8 cellular contexts compared by ENCODE assay signal in genomic region chr5:133423618-133424282, GRCh38.
DNase-seq lines count a peak whose midpoint lies in the region; ATAC-seq and TF ChIP-seq lines count a peak whose summit lies in the region.

No MANE protein-coding gene starts in this region.

- H3K4me1 Mint-ChIP-seq in natural killer cell treated with Interleukin-12 subunit alpha and Interleukin-12 subunit beta and Interleukin-15 and Interleukin-18, amount 100 ng/mL, for 72 hours (ENCODE audit: low read depth in 2 of 2): peaks cover 5 to 7% of the 10 kb centered on the region in 2 donors

- H3K9me3 Mint-ChIP-seq in natural killer cell treated with Interleukin-12 subunit alpha and Interleukin-12 subunit beta and Interleukin-15 and Interleukin-18, amount 100 ng/mL, for 72 hours: no peaks in the 10 kb centered on the region

- H3K4me3 Mint-ChIP-seq in natural killer cell treated with Interleukin-12 subunit alpha and Interleukin-12 subunit beta and Interleukin-15 and Interleukin-18, amount 100 ng/mL, for 72 hours: no peak overlapping the region

- peak; percentile 95 for TF ChIP-seq CTCF in GM12874 (IDR thresholded peaks at IDR 0.05; ENCODE audit: insufficient read depth, low read depth, low read length)

- peak; percentile 9 for DNase-seq in NCI-H526 treated with DMSO at 0.1 percent for 48 hours (lab: John Stamatoyannopoulos, UW)
- DNase-seq in activated CD8-positive, alpha-beta memory T cell treated with anti-CD3 and anti-CD28 coated beads for 48 hours (ENCODE audit: low read depth in 2 of 3, low spot score in 2 of 3): peak; percentile 37 to 71 (median 66)
- DNase-seq in erythroblast (lab: John Stamatoyannopoulos, UW): peak; percentile 49 to 70
- DNase-seq in natural killer cell treated with Interleukin-12 subunit alpha and Interleukin-12 subunit beta and Interleukin-15 and Interleukin-18, amount 100 ng/mL, for 72 hours (ENCODE audit: low spot score): peak; percentile 72
- DNase-seq in stimulated activated naive CD8-positive, alpha-beta T cell treated with anti-CD3 and anti-CD28 coated beads, Interleukin-15, Interleukin-2, amounts not matched to agents 100 U/mL and 50 U/mL, for 24 hours: peak; percentile 83
- DNase-seq in NCI-H2029 treated with DMSO at 0.1 percent for 48 hours (lab: John Stamatoyannopoulos, UW): no peak

- no peak overlapping the region for H3K27ac Mint-ChIP-seq in natural killer cell treated with Interleukin-12 subunit alpha and Interleukin-12 subunit beta and Interleukin-15 and Interleukin-18, amount 100 ng/mL, for 72 hours

- H3K36me3 Mint-ChIP-seq in natural killer cell treated with Interleukin-12 subunit alpha and Interleukin-12 subunit beta and Interleukin-15 and Interleukin-18, amount 100 ng/mL, for 72 hours: no peaks in the 10 kb centered on the region

- peak; percentile 61 for ATAC-seq in HG02571 (IDR thresholded peaks at IDR 0.05; ENCODE audit: unreplicated experiment)
- peak; percentile 67 to 74 for ATAC-seq in natural killer cell treated with Interleukin-12 subunit alpha and Interleukin-12 subunit beta and Interleukin-15 and Interleukin-18, amount 100 ng/mL, for 72 hours
- peak; percentile 82 for ATAC-seq in stimulated activated naive CD8-positive, alpha-beta T cell treated with anti-CD3 and anti-CD28 coated beads, Interleukin-15, Interleukin-2, amounts not matched to agents 100 U/mL and 50 U/mL, for 24 hours

- peaks cover 14 to 21% of the 10 kb centered on the region in 2 donors for H3K27me3 Mint-ChIP-seq in natural killer cell treated with Interleukin-12 subunit alpha and Interleukin-12 subunit beta and Interleukin-15 and Interleukin-18, amount 100 ng/mL, for 72 hours

- no peak for TF ChIP-seq POLR2A in erythroblast (IDR thresholded peaks at IDR 0.05; ENCODE audit: low read length)
